Comparison of ENCODE assay signal across 1 cellular context in genomic region chr16:89167425-89167941, GRCh38.
TF ChIP-seq lines count a peak whose summit lies in the region.

No MANE protein-coding gene starts in this region.

TF ChIP-seq in HCT116, 20 proteins besides CTCF, POLR2A, EP300 and RAD21:
- TF ChIP-seq JUND (IDR thresholded peaks at IDR 0.05) = no peak
- no peak for TF ChIP-seq FOSL1 (IDR thresholded peaks at IDR 0.05; ENCODE audit: low read depth)
- TF ChIP-seq ZNF274 (IDR thresholded peaks at IDR 0.05; ENCODE audit: low read depth, low read length) = no peak
- TF ChIP-seq EZH2phosphoT487 (IDR thresholded peaks at IDR 0.05; ENCODE audit: borderline replicate concordance) = no peak
- peak; percentile 51 for TF ChIP-seq YY1 (IDR thresholded peaks at IDR 0.05; ENCODE audit: extremely low read depth, insufficient replicate concordance, low read depth, low read length)
- no peak for TF ChIP-seq SP1 (IDR thresholded peaks at IDR 0.05; ENCODE audit: low read depth)
- peak; percentile 37 for TF ChIP-seq TCF7L2 (IDR thresholded peaks at IDR 0.05; ENCODE audit: borderline replicate concordance, extremely low read depth, insufficient read depth, insufficient read length)
- TF ChIP-seq REST (IDR thresholded peaks at IDR 0.05; ENCODE audit: low read depth) = no peak
- no peak for TF ChIP-seq ELF1 (IDR thresholded peaks at IDR 0.05; ENCODE audit: borderline replicate concordance, low read depth)
